26 cellular contexts compared by ENCODE assay signal in the genomic region with DNA sequence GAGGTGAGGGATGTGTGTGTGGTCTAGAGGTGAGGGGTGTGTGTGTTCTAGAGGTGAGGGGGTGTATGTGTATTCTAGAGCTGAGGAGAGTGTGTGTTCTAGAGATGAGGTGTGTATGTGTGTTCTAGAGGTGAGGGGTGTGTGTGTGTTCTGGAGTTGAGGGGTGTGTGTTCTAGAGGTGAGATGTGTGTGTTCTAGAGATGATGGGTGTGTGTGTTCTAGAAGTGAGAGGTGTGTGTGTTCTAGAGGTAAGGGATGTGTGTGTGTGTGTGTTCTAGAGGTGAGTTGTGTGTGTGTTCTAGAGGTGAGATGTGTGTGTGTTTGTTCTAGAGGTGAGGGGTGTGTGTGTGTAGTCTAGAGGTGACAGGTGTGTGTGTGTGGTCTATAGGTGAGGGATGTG. TPM values are rescaled to one million over a fixed set of nuclear protein-coding genes. Genes with fewer than 3 reads are reported as not detected.
DNase-seq lines count a peak whose midpoint lies in the region; ATAC-seq, FAIRE-seq and TF ChIP-seq lines count a peak whose summit lies in the region.
"Had no signal": no experiment of that assay in that cellular context is flagged by ENCODE, and none has a peak within 500 bp of the region (broad histone marks: within the 10 kb centered on the region; RNA-seq: fewer than 3 reads in every experiment).

No MANE protein-coding gene starts in this region.

- H3K27ac ChIP-seq in endothelial cell of umbilical vein (ENCODE audit: insufficient read depth, low read depth, low read length) (no peak overlapping the region), neutrophil (peak overlapping the region; percentile 91)
- H3K27ac ChIP-seq: foreskin keratinocyte, heart left ventricle had no signal

- H3K27me3 ChIP-seq in endothelial cell of umbilical vein (ENCODE audit: control insufficient read depth in 2 of 2, insufficient read depth in 2 of 2, low read length in 2 of 2): no peaks in the 10 kb centered on the region
- H3K27me3 ChIP-seq in neutrophil: no peaks in the 10 kb centered on the region
- H3K27me3 ChIP-seq: esophagus squamous epithelium, foreskin keratinocyte, heart left ventricle, upper lobe of left lung had no signal

- H3K4me2 ChIP-seq in endothelial cell of umbilical vein (ENCODE audit: insufficient read depth, low read length): no peak overlapping the region

- H3K27ac Mint-ChIP-seq in activated CD4-positive, alpha-beta T cell treated with anti-CD3 and anti-CD28 coated beads, Interleukin-2, amount 10 ng/mL, durations not matched to agents 24 days and 14 days: no peak overlapping the region
- H3K27ac Mint-ChIP-seq in activated CD4-positive, alpha-beta T cell treated with anti-CD3 and anti-CD28 coated beads for 36 hours: no peak overlapping the region
- H3K27ac Mint-ChIP-seq: CD4-positive, alpha-beta T cell; stimulated activated effector memory CD8-positive, alpha-beta T cell treated with anti-CD3 and anti-CD28 coated beads, Interleukin-12 subunit alpha, Interleukin-12 subunit beta, amount 100 ng/mL, for 72 hours had no signal

- dilution Hi-C loops in endothelial cell of umbilical vein (cut with MboI; ENCODE audit: extremely low pct_ligation_motif_present, low sequenced_read_pairs): no loop called here

- H4K20me1 ChIP-seq in endothelial cell of umbilical vein (replicated peaks; ENCODE audit: control insufficient read depth, extremely low read depth, insufficient read depth, low read length): no peaks in the 10 kb centered on the region

- POLR2A ChIA-PET in activated CD4-positive, alpha-beta T cell treated with anti-CD3 and anti-CD28 coated beads for 36 hours (lab: Charles Lee): no interaction called here
- POLR2A ChIA-PET in endothelial cell of umbilical vein (lab: Charles Lee): no interaction called here

- intact Hi-C loops in activated CD4-positive, alpha-beta T cell treated with anti-CD3 and anti-CD28 coated beads, Interleukin-2, amount 10 ng/mL, durations not matched to agents 24 days and 14 days (cut with micrococcal nuclease): no loop called here
- intact Hi-C loops in activated CD4-positive, alpha-beta T cell treated with anti-CD3 and anti-CD28 coated beads for 36 hours (cut with DNase I, micrococcal nuclease): no loop called here
- intact Hi-C loops in endothelial cell of umbilical vein (cut with micrococcal nuclease): no loop called here

- no peaks in the 10 kb centered on the region for H3K9me3 Mint-ChIP-seq in activated CD4-positive, alpha-beta T cell treated with anti-CD3 and anti-CD28 coated beads, Interleukin-2, amount 10 ng/mL, durations not matched to agents 24 days and 14 days
- H3K9me3 Mint-ChIP-seq in activated CD4-positive, alpha-beta T cell treated with anti-CD3 and anti-CD28 coated beads for 36 hours (ENCODE audit: low read depth): no peaks in the 10 kb centered on the region
- H3K9me3 Mint-ChIP-seq: CD4-positive, alpha-beta T cell; stimulated activated effector memory CD8-positive, alpha-beta T cell treated with anti-CD3 and anti-CD28 coated beads, Interleukin-12 subunit alpha, Interleukin-12 subunit beta, amount 100 ng/mL, for 72 hours had no signal

- no peak overlapping the region for H3K9ac ChIP-seq in endothelial cell of umbilical vein (replicated peaks; ENCODE audit: extremely low read depth, insufficient read depth, low read length)

- BruUV-seq in endothelial cell of umbilical vein (replicated peaks; lab: Mats Ljungman, UMichigan): no TSS peak

- ATAC-seq in activated CD4-positive, alpha-beta T cell treated with anti-CD3 and anti-CD28 coated beads for 36 hours: no peak
- ATAC-seq in GM18498 (IDR thresholded peaks at IDR 0.05; ENCODE audit: unreplicated experiment) (no peak), HG02840 (IDR thresholded peaks at IDR 0.05; ENCODE audit: low FRiP score, unreplicated experiment) (no peak)
- ATAC-seq: foreskin keratinocyte; stimulated activated effector memory CD8-positive, alpha-beta T cell treated with anti-CD3 and anti-CD28 coated beads, Interleukin-12 subunit alpha, Interleukin-12 subunit beta, amount 100 ng/mL, for 72 hours had no signal

- FAIRE-seq in GM12891 (lab: Jason Lieb, UNC) (peak; percentile 81), endothelial cell of umbilical vein (lab: Jason Lieb, UNC) (peak; percentile 33)
- FAIRE-seq: endometrium, H1 had no signal

- no peak for TF ChIP-seq POLR2A in GM12891 (IDR thresholded peaks at IDR 0.05; ENCODE audit: low read depth, low read length)
- TF ChIP-seq POLR2A in endothelial cell of umbilical vein (IDR thresholded peaks at IDR 0.05; ENCODE audit: low read depth, low read length): no peak

- H3K4me3 Mint-ChIP-seq in activated CD4-positive, alpha-beta T cell treated with anti-CD3 and anti-CD28 coated beads, Interleukin-2, amount 10 ng/mL, durations not matched to agents 24 days and 14 days: peak overlapping the region; percentile 90
- no peak overlapping the region for H3K4me3 Mint-ChIP-seq in activated CD4-positive, alpha-beta T cell treated with anti-CD3 and anti-CD28 coated beads for 36 hours

- no peaks in the 10 kb centered on the region for H3K36me3 Mint-ChIP-seq in activated CD4-positive, alpha-beta T cell treated with anti-CD3 and anti-CD28 coated beads, Interleukin-2, amount 10 ng/mL, durations not matched to agents 24 days and 14 days (ENCODE audit: low read depth)
- no peaks in the 10 kb centered on the region for H3K36me3 Mint-ChIP-seq in activated CD4-positive, alpha-beta T cell treated with anti-CD3 and anti-CD28 coated beads for 36 hours (ENCODE audit: low read depth)
- H3K36me3 Mint-ChIP-seq: stimulated activated effector memory CD8-positive, alpha-beta T cell treated with anti-CD3 and anti-CD28 coated beads, Interleukin-12 subunit alpha, Interleukin-12 subunit beta, amount 100 ng/mL, for 72 hours had no signal

- peaks cover 5% of the 10 kb centered on the region for H3K4me1 ChIP-seq in endothelial cell of umbilical vein (ENCODE audit: control insufficient read depth, extremely low read depth, insufficient read depth, low read length)
- peaks cover 85 to 95% of the 10 kb centered on the region in 2 experiments for H3K4me1 ChIP-seq in neutrophil (ENCODE audit: control insufficient read depth in 1 of 2, insufficient read depth in 1 of 2, low read depth in 1 of 2, low read length in 1 of 2)

- no peaks in the 10 kb centered on the region for H3K79me2 ChIP-seq in endothelial cell of umbilical vein (ENCODE audit: control insufficient read depth, insufficient read depth, low read length)

- peaks cover 11% of the 10 kb centered on the region for H3K4me1 Mint-ChIP-seq in activated CD4-positive, alpha-beta T cell treated with anti-CD3 and anti-CD28 coated beads, Interleukin-2, amount 10 ng/mL, durations not matched to agents 24 days and 14 days
- peaks cover 4% of the 10 kb centered on the region for H3K4me1 Mint-ChIP-seq in activated CD4-positive, alpha-beta T cell treated with anti-CD3 and anti-CD28 coated beads for 36 hours

- CTCF ChIA-PET in activated CD4-positive, alpha-beta T cell treated with anti-CD3 and anti-CD28 coated beads for 36 hours (lab: Charles Lee): no interaction called here
- CTCF ChIA-PET in endothelial cell of umbilical vein (lab: Charles Lee): no interaction called here

- H3K9me3 ChIP-seq in endothelial cell of umbilical vein (replicated peaks; ENCODE audit: control insufficient read depth, insufficient read depth, low read length): no peaks in the 10 kb centered on the region
- H3K9me3 ChIP-seq in neutrophil: no peaks in the 10 kb centered on the region
- H3K9me3 ChIP-seq: esophagus squamous epithelium, heart left ventricle, upper lobe of left lung had no signal

- H3K27me3 Mint-ChIP-seq in activated CD4-positive, alpha-beta T cell treated with anti-CD3 and anti-CD28 coated beads, Interleukin-2, amount 10 ng/mL, durations not matched to agents 24 days and 14 days: peaks cover 25% of the 10 kb centered on the region
- peaks cover 10% of the 10 kb centered on the region for H3K27me3 Mint-ChIP-seq in activated CD4-positive, alpha-beta T cell treated with anti-CD3 and anti-CD28 coated beads for 36 hours

- H3K36me3 ChIP-seq in endothelial cell of umbilical vein (ENCODE audit: control insufficient read depth in 2 of 2, extremely low read depth in 1 of 2, insufficient read depth in 2 of 2, low read length in 2 of 2) (no peaks in the 10 kb centered on the region), neutrophil (peaks cover 45% of the 10 kb centered on the region)
- H3K36me3 ChIP-seq: esophagus squamous epithelium, heart left ventricle, upper lobe of left lung had no signal

- H2AFZ ChIP-seq in endothelial cell of umbilical vein (ENCODE audit: low read depth, low read length): no peak overlapping the region

- H3K4me3 ChIP-seq in endothelial cell of umbilical vein (replicated peaks in 1 of 3; ENCODE audit: insufficient read depth in 1 of 3, low read depth in 1 of 3, low read length in 3 of 3) (no peak overlapping the region), neutrophil (ENCODE audit: low read depth in 1 of 2, low read length in 1 of 2) (peak overlapping the region; percentile 84 to 85)

- DNase-seq in activated CD4-positive, alpha-beta T cell treated with anti-CD3 and anti-CD28 coated beads, Interleukin-2, amount 10 ng/mL, durations not matched to agents 24 days and 14 days: no peak
- DNase-seq in activated CD4-positive, alpha-beta T cell treated with anti-CD3 and anti-CD28 coated beads for 36 hours: no peak
- DNase-seq in GM12891 (ENCODE audit: insufficient read length, low spot score) (no peak), endothelial cell of umbilical vein (ENCODE audit: low read depth, low spot score) (no peak), hippocampal formation (lab: John Stamatoyannopoulos, UW) (no peak)
- DNase-seq: activated CD4-positive, alpha-beta T cell treated with anti-CD3 and anti-CD28 coated beads, Interleukin-2, amount 50 U/mL, for 48 hours; activated CD8-positive, alpha-beta memory T cell treated with anti-CD3 and anti-CD28 coated beads, Interleukin-2, amount 50 U/mL, for 4 hours; CD4-positive, alpha-beta T cell; cerebellar nuclear complex; esophagus squamous epithelium; foreskin keratinocyte; heart left ventricle; KG1; kidney glomerular epithelial cell; naive B cell; NCI-H1105; NCI-H187; NCI-H446 treated with DMSO at 0.1 percent for 48 hours; upper lobe of left lung had no signal

- no peak for TF ChIP-seq CTCF in endothelial cell of umbilical vein (IDR thresholded peaks at IDR 0.05; ENCODE audit: extremely low read depth in 1 of 2, insufficient read depth in 1 of 2, low read depth in 1 of 2, low read length in 2 of 2)
- no peak for TF ChIP-seq CTCF in neutrophil (IDR thresholded peaks at IDR 0.05)

- no peaks in the 10 kb centered on the region for H3K9me1 ChIP-seq in endothelial cell of umbilical vein (replicated peaks; ENCODE audit: control insufficient read depth, extremely low read depth, insufficient read depth, low read length)

RNA-seq across cellular contexts. Expression of gene BST1, which starts 1.3 kb away (rescaled TPM):
- 0.12 and 0.72 TPM in 2 replicates for total RNA-seq in activated CD4-positive, alpha-beta T cell treated with anti-CD3 and anti-CD28 coated beads, Interleukin-2, amount 10 ng/mL, durations not matched to agents 24 days and 14 days
- under 1 TPM; 0.47 to 0.66 TPM for total RNA-seq in activated CD4-positive, alpha-beta T cell treated with anti-CD3 and anti-CD28 coated beads for 36 hours
- polyA plus RNA-seq in GM12891 (2012; ENCODE audit: low read depth, missing spikeins): not detected
- total RNA-seq in endothelial cell of umbilical vein: 6.6 and 10.7 TPM in 2 replicates
- 14.0 and 14.9 TPM in 2 replicates for polyA plus RNA-seq in endothelial cell of umbilical vein
- polyA plus RNA-seq in endothelial cell of umbilical vein (2011; cell fraction: cytosol; rRNA removed): 12.9 and 13.9 TPM in 2 replicates
- 4.9 and 5.7 TPM in 2 replicates for polyA plus RNA-seq in endothelial cell of umbilical vein (2011; cell fraction: nucleus; rRNA removed)
- polyA plus RNA-seq in endothelial cell of umbilical vein (2012): 16.0 and 18.3 TPM in 2 replicates
- 3.5 and 6.5 TPM in 2 replicates for polyA minus RNA-seq in endothelial cell of umbilical vein
- not detected for polyA minus RNA-seq in endothelial cell of umbilical vein (2011; cell fraction: cytosol; rRNA and poly(A)+ RNA removed)
- 2.0 and 2.1 TPM in 2 replicates for polyA minus RNA-seq in endothelial cell of umbilical vein (2011; cell fraction: nucleus; rRNA and poly(A)+ RNA removed)
- total RNA-seq: A172 had no signal

RNA-seq across cellular contexts. Expression of gene FAM200B, which starts 22.5 kb away (rescaled TPM):
- total RNA-seq in activated CD4-positive, alpha-beta T cell treated with anti-CD3 and anti-CD28 coated beads, Interleukin-2, amount 10 ng/mL, durations not matched to agents 24 days and 14 days: 6.0 and 9.9 TPM in 2 replicates
- 10 to 100 TPM in 1 of 2 experiments, 1 to 10 TPM in 1; 9.8 to 13.3 TPM for total RNA-seq in activated CD4-positive, alpha-beta T cell treated with anti-CD3 and anti-CD28 coated beads for 36 hours
- 19.7 TPM for polyA plus RNA-seq in GM12891 (2012; ENCODE audit: low read depth, missing spikeins)
- total RNA-seq in endothelial cell of umbilical vein: 20.6 and 24.6 TPM in 2 replicates
- polyA plus RNA-seq in endothelial cell of umbilical vein: 10.7 and 13.9 TPM in 2 replicates
- 28.5 and 32.3 TPM in 2 replicates for polyA plus RNA-seq in endothelial cell of umbilical vein (2011; cell fraction: cytosol; rRNA removed)
- 20.7 and 29.1 TPM in 2 replicates for polyA plus RNA-seq in endothelial cell of umbilical vein (2011; cell fraction: nucleus; rRNA removed)
- 29.0 and 40.6 TPM in 2 replicates for polyA plus RNA-seq in endothelial cell of umbilical vein (2012)
- polyA minus RNA-seq in endothelial cell of umbilical vein: 3.2 and 5.7 TPM in 2 replicates
- 11.1 TPM for polyA minus RNA-seq in endothelial cell of umbilical vein (2011; cell fraction: cytosol; rRNA and poly(A)+ RNA removed)
- polyA minus RNA-seq in endothelial cell of umbilical vein (2011; cell fraction: nucleus; rRNA and poly(A)+ RNA removed): 8.7 and 11.2 TPM in 2 replicates

RNA-seq across cellular contexts. Expression of gene FBXL5, which starts 49.0 kb away (rescaled TPM):
- total RNA-seq in activated CD4-positive, alpha-beta T cell treated with anti-CD3 and anti-CD28 coated beads, Interleukin-2, amount 10 ng/mL, durations not matched to agents 24 days and 14 days: 28.9 and 31.2 TPM in 2 replicates
- total RNA-seq in activated CD4-positive, alpha-beta T cell treated with anti-CD3 and anti-CD28 coated beads for 36 hours: 10 to 100 TPM; 20.1 to 29.1 TPM
- polyA plus RNA-seq in GM12891 (2012; ENCODE audit: low read depth, missing spikeins): 18.7 TPM
- total RNA-seq in endothelial cell of umbilical vein: 60.2 and 64.8 TPM in 2 replicates
- 42.2 and 44.1 TPM in 2 replicates for polyA plus RNA-seq in endothelial cell of umbilical vein
- polyA plus RNA-seq in endothelial cell of umbilical vein (2011; cell fraction: cytosol; rRNA removed): 40.4 and 40.8 TPM in 2 replicates
- polyA plus RNA-seq in endothelial cell of umbilical vein (2011; cell fraction: nucleus; rRNA removed): 35.5 and 47.9 TPM in 2 replicates
- 43.9 and 62.3 TPM in 2 replicates for polyA plus RNA-seq in endothelial cell of umbilical vein (2012)
- 75.6 and 101 TPM in 2 replicates for polyA minus RNA-seq in endothelial cell of umbilical vein
- 13.1 TPM for polyA minus RNA-seq in endothelial cell of umbilical vein (2011; cell fraction: cytosol; rRNA and poly(A)+ RNA removed)
- polyA minus RNA-seq in endothelial cell of umbilical vein (2011; cell fraction: nucleus; rRNA and poly(A)+ RNA removed): 65.1 and 76.1 TPM in 2 replicates

Comparison
In these comparisons a context has a peak if more than half of its experiments do, and no peak if none do; other contexts are left out.
1. H3K4me3 ChIP-seq: peak in neutrophil (2 of 2); none in endothelial cell of umbilical vein (0 of 3).